8 cellular contexts compared by ENCODE assay signal in genomic region chr12:113174461-113175384, GRCh38.
DNase-seq lines count a peak whose midpoint lies in the region; ATAC-seq and TF ChIP-seq lines count a peak whose summit lies in the region.

No MANE protein-coding gene starts in this region.

- intact Hi-C loops in dendritic cell treated with granulocyte-macrophage colony-stimulating factor and Interleukin-4, amounts not matched to agents 40 ng/mL and 50 ng/mL, for 4 days (cut with micrococcal nuclease), result loop anchor here (1.0 to 5.0 kb wide), 2 partner anchors 126 to 182 kb away; no protein-coding TSS in a partner anchor

- H3K27me3 Mint-ChIP-seq in dendritic cell treated with granulocyte-macrophage colony-stimulating factor and Interleukin-4, amounts not matched to agents 40 ng/mL and 50 ng/mL, for 4 days, result no peaks in the 10 kb centered on the region
- no peaks in the 10 kb centered on the region for H3K27me3 Mint-ChIP-seq in memory B cell

- no peak for DNase-seq in AG04449 (ENCODE audit: low read depth, low spot score)
- peak; percentile 35 for DNase-seq in NCI-H1105 (lab: John Stamatoyannopoulos, UW)
- DNase-seq in activated CD4-positive, alpha-beta T cell treated with anti-CD3 and anti-CD28 coated beads, Interleukin-2, amount 50 U/mL, for 1 hour, result peak; percentile 78
- peak; percentile 82 to 92 for DNase-seq in memory B cell (ENCODE audit: low spot score in 2 of 2)
- peak; percentile 52 to 56 for DNase-seq in stimulated activated CD8-positive, alpha-beta memory T cell treated with anti-CD3 and anti-CD28 coated beads, Interleukin-2, amount 100 ng/mL, for 1 hour (ENCODE audit: low read depth in 2 of 2)

- no peaks in the 10 kb centered on the region for H3K9me3 Mint-ChIP-seq in dendritic cell treated with granulocyte-macrophage colony-stimulating factor and Interleukin-4, amounts not matched to agents 40 ng/mL and 50 ng/mL, for 4 days
- H3K9me3 Mint-ChIP-seq in memory B cell, result no peaks in the 10 kb centered on the region

- POLR2A ChIA-PET in AG04449 (lab: Yijun Ruan, JAX), result interaction anchor here (1.0 kb wide), 1 partner anchor 12 kb away, joined by 4 read pairs; no protein-coding TSS in a partner anchor

- no peak overlapping the region for H3K4me3 Mint-ChIP-seq in dendritic cell treated with granulocyte-macrophage colony-stimulating factor and Interleukin-4, amounts not matched to agents 40 ng/mL and 50 ng/mL, for 4 days
- no peak overlapping the region for H3K4me3 Mint-ChIP-seq in memory B cell

- ATAC-seq in memory B cell (ENCODE audit: low read depth), result peak; percentile 88
- no peak for ATAC-seq in HG03565 (IDR thresholded peaks at IDR 0.05; ENCODE audit: unreplicated experiment)

- CTCF ChIA-PET in AG04449 (lab: Yijun Ruan, JAX), result interaction anchor here (0.6 to 13.7 kb wide), 17 partner anchors 9 to 250 kb away, joined by 3 to 157 read pairs (median 4); partner anchors contain the start of genes CFAP73, DDX54, RITA1 and SDSL

- H3K27ac Mint-ChIP-seq in dendritic cell treated with granulocyte-macrophage colony-stimulating factor and Interleukin-4, amounts not matched to agents 40 ng/mL and 50 ng/mL, for 4 days, result peak overlapping the region; percentile 7
- no peak overlapping the region for H3K27ac Mint-ChIP-seq in memory B cell

- TF ChIP-seq CTCF in AG04449 (IDR thresholded peaks at IDR 0.05; ENCODE audit: insufficient read depth, low read length, missing control alignments) (peak; percentile 97), GM12872 (IDR thresholded peaks at IDR 0.05; ENCODE audit: insufficient read depth, low read depth, low read length) (peak; percentile 99)

- H3K36me3 Mint-ChIP-seq in dendritic cell treated with granulocyte-macrophage colony-stimulating factor and Interleukin-4, amounts not matched to agents 40 ng/mL and 50 ng/mL, for 4 days (ENCODE audit: low read depth), result peaks cover 99% of the 10 kb centered on the region
- H3K36me3 Mint-ChIP-seq in memory B cell, result peaks cover 46% of the 10 kb centered on the region

- peaks cover 9% of the 10 kb centered on the region for H3K4me1 Mint-ChIP-seq in dendritic cell treated with granulocyte-macrophage colony-stimulating factor and Interleukin-4, amounts not matched to agents 40 ng/mL and 50 ng/mL, for 4 days (ENCODE audit: low read depth)
- peaks cover 8% of the 10 kb centered on the region for H3K4me1 Mint-ChIP-seq in memory B cell

- no peak overlapping the region for H3K4me3 ChIP-seq in AG04449 (ENCODE audit: low read depth, low read length)
